ENCODE assay signal across 31 cellular contexts in the genomic region with DNA sequence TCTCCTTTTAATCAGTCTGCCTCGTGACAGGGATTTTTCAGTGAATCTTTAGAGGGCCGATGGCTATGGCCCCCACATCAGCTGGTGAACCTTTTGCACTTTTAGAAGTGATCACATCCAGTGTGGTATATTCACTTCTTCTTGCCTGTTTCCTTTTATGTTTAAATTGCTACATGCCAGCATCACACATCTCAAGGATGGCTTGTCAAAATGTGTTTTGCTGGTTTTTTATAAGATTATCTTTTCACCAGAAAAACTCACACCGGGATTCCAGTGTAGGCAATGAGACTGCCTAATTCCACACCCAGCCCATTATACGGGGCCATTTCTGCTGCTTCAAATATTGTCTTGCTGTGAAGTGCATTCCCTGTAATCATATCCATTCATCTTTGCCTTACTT.
"Had no signal": no experiment of that assay in that cellular context is flagged by ENCODE, and none has a peak within 500 bp of the region (broad histone marks: within the 10 kb centered on the region; RNA-seq: fewer than 3 reads in every experiment).

No MANE protein-coding gene starts in this region.

- H3K27ac ChIP-seq: KMS-11, PC-9, RWPE1 had no signal

- H3K4me3 ChIP-seq: PC-9 had no signal

- ATAC-seq: activated CD8-positive, alpha-beta memory T cell treated with anti-CD3 and anti-CD28 coated beads, Interleukin-2, amount 10 ng/mL, durations not matched to agents 7 days and 5 days; activated naive CD8-positive, alpha-beta T cell treated with anti-CD3 and anti-CD28 coated beads, Interleukin-2, amount 50 U/mL, for 24 hours; Right ventricle myocardium inferior had no signal

- DNase-seq: activated B cell treated with CpG ODN at 0.5 μM for 24 hours; activated CD4-positive, alpha-beta memory T cell treated with anti-CD3 and anti-CD28 coated beads, Interleukin-2, amount 10 ng/mL, durations not matched to agents 7 days and 5 days; activated CD4-positive, alpha-beta T cell treated with anti-CD3 and anti-CD28 coated beads for 48 hours; activated CD4-positive, CD25-positive, alpha-beta regulatory T cell treated with anti-CD3 and anti-CD28 coated beads, Interleukin-2, amount 50 U/mL, for 72 hours; activated CD8-positive, alpha-beta memory T cell treated with anti-CD3 and anti-CD28 coated beads for 24 hours; activated CD8-positive, alpha-beta memory T cell treated with anti-CD3 and anti-CD28 coated beads, Interleukin-2, amount 10 ng/mL, durations not matched to agents 7 days and 5 days; activated CD8-positive, alpha-beta memory T cell treated with anti-CD3 and anti-CD28 coated beads, Interleukin-2, amount 50 U/mL, for 48 hours; activated effector memory CD4-positive, alpha-beta T cell treated with Interleukin-2 at 50 U/mL for 16 hours; activated naive CD4-positive, alpha-beta T cell treated with anti-CD3 and anti-CD28 coated beads, Interleukin-2, amount 10 ng/mL, durations not matched to agents 7 days and 5 days; activated naive CD8-positive, alpha-beta T cell treated with anti-CD3 and anti-CD28 coated beads, Interleukin-2, amount 50 U/mL, for 24 hours; activated T-cell treated with anti-CD3 and anti-CD28 coated beads, Interleukin-2, amount 50 U/mL, for 48 hours; anterior cingulate cortex; central memory CD4-positive, alpha-beta T cell; NCI-H1092 treated with DMSO at 0.1 percent for 48 hours; NCI-H146; NCI-H187; NCI-H2029 treated with DMSO at 0.1 percent for 48 hours; NCI-H2107; NCI-H345; NCI-H524 treated with DMSO at 0.1 percent for 48 hours; NK-92 treated with Interleukin-12 subunit alpha and Interleukin-12 subunit beta, amount 100 ng/mL, for 24 hours; PC-9; SIG-M5; T1000 had no signal

- FAIRE-seq: RCC 7860, TTC549 had no signal

- H2AFZ ChIP-seq: PC-9 had no signal

- H3K9me3 Mint-ChIP-seq: activated B cell treated with CpG ODN at 0.5 μM for 24 hours had no signal

- H3K4me2 ChIP-seq: KMS-11, PC-9 had no signal

- H3K4me3 Mint-ChIP-seq: activated B cell treated with CpG ODN at 0.5 μM for 24 hours; activated CD4-positive, alpha-beta memory T cell treated with anti-CD3 and anti-CD28 coated beads, Interleukin-2, amount 10 ng/mL, durations not matched to agents 7 days and 5 days; activated CD8-positive, alpha-beta memory T cell treated with anti-CD3 and anti-CD28 coated beads, Interleukin-2, amount 10 ng/mL, durations not matched to agents 7 days and 5 days; activated naive CD4-positive, alpha-beta T cell treated with anti-CD3 and anti-CD28 coated beads, Interleukin-2, amount 10 ng/mL, durations not matched to agents 7 days and 5 days; activated naive CD8-positive, alpha-beta T cell; activated naive CD8-positive, alpha-beta T cell treated with anti-CD3 and anti-CD28 coated beads, Interleukin-2, amount 50 U/mL, for 24 hours; brain had no signal

- H3K9ac ChIP-seq: KMS-11 had no signal

- H3K4me1 Mint-ChIP-seq: activated B cell treated with CpG ODN at 0.5 μM for 24 hours; activated CD4-positive, alpha-beta memory T cell treated with anti-CD3 and anti-CD28 coated beads, Interleukin-2, amount 10 ng/mL, durations not matched to agents 7 days and 5 days; activated CD8-positive, alpha-beta memory T cell treated with anti-CD3 and anti-CD28 coated beads, Interleukin-2, amount 10 ng/mL, durations not matched to agents 7 days and 5 days; activated naive CD4-positive, alpha-beta T cell treated with anti-CD3 and anti-CD28 coated beads, Interleukin-2, amount 10 ng/mL, durations not matched to agents 7 days and 5 days; activated naive CD8-positive, alpha-beta T cell treated with anti-CD3 and anti-CD28 coated beads, Interleukin-2, amount 50 U/mL, for 24 hours had no signal

- H3K36me3 Mint-ChIP-seq: activated CD8-positive, alpha-beta memory T cell treated with anti-CD3 and anti-CD28 coated beads, Interleukin-2, amount 10 ng/mL, durations not matched to agents 7 days and 5 days; activated naive CD4-positive, alpha-beta T cell treated with anti-CD3 and anti-CD28 coated beads, Interleukin-2, amount 10 ng/mL, durations not matched to agents 7 days and 5 days; activated naive CD8-positive, alpha-beta T cell; brain had no signal

- H3K27me3 Mint-ChIP-seq: activated B cell treated with CpG ODN at 0.5 μM for 24 hours; activated CD4-positive, alpha-beta memory T cell treated with anti-CD3 and anti-CD28 coated beads, Interleukin-2, amount 10 ng/mL, durations not matched to agents 7 days and 5 days; activated CD8-positive, alpha-beta memory T cell treated with anti-CD3 and anti-CD28 coated beads, Interleukin-2, amount 10 ng/mL, durations not matched to agents 7 days and 5 days; activated naive CD4-positive, alpha-beta T cell treated with anti-CD3 and anti-CD28 coated beads, Interleukin-2, amount 10 ng/mL, durations not matched to agents 7 days and 5 days; activated naive CD8-positive, alpha-beta T cell; activated naive CD8-positive, alpha-beta T cell treated with anti-CD3 and anti-CD28 coated beads, Interleukin-2, amount 50 U/mL, for 24 hours had no signal

- H3K27ac Mint-ChIP-seq: activated B cell treated with CpG ODN at 0.5 μM for 24 hours; activated CD4-positive, alpha-beta memory T cell treated with anti-CD3 and anti-CD28 coated beads, Interleukin-2, amount 10 ng/mL, durations not matched to agents 7 days and 5 days; activated CD8-positive, alpha-beta memory T cell treated with anti-CD3 and anti-CD28 coated beads, Interleukin-2, amount 10 ng/mL, durations not matched to agents 7 days and 5 days; activated naive CD4-positive, alpha-beta T cell treated with anti-CD3 and anti-CD28 coated beads, Interleukin-2, amount 10 ng/mL, durations not matched to agents 7 days and 5 days; activated naive CD8-positive, alpha-beta T cell; activated naive CD8-positive, alpha-beta T cell treated with anti-CD3 and anti-CD28 coated beads, Interleukin-2, amount 50 U/mL, for 24 hours; brain had no signal
